13 cellular contexts compared by ENCODE assay signal in the genomic region with DNA sequence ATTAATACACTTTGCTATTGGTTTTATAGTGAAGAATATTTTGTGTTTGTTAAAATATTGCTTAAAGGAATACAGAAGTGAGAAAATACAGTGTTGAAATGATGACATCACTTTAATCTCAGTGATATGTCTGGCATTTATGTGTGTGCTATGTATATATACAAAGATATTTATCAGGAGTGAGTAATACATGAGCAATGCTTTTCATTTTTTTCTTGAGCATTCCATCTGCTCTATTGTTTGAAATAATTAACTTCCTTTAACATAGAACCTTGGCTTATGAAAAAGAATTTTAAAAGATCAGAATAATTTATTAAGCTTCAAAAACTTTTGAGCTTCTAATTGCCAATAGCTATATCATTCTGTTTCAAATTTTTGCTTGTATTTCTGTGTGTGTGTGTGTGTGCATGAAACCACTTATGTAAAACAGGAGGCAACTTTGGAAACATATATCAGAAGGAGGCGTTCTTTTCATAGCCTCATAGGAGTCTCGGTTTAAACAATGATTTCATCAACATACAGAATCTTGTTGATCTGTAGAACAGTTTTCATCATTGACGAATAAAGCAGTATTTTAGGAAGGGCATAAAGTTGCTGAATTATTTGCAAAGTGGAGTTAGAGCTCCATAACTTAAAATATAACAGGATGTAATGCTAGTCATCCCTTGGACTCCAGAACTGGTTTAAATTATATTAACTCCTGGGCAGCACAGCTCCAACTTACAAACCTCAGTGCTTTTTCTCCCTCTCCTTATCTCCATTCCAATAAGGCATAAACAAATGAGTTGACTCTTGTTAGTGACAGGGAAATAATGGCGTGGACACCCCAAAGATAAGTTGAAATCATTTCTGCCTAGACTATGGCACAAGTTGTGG.
DNase-seq lines count a peak whose midpoint lies in the region; ATAC-seq and TF ChIP-seq lines count a peak whose summit lies in the region.
"Had no signal": no experiment of that assay in that cellular context is flagged by ENCODE, and none has a peak within 500 bp of the region (broad histone marks: within the 10 kb centered on the region; RNA-seq: fewer than 3 reads in every experiment).

No MANE protein-coding gene starts in this region.

- POLR2A ChIA-PET in Panc1 (lab: Charles Lee) = no interaction called here

- H3K4me3 ChIP-seq in Panc1 (ENCODE audit: low read depth in 2 of 2, low read length in 2 of 2) = no peak overlapping the region
- no peak overlapping the region for H3K4me3 ChIP-seq in epithelial cell of esophagus (ENCODE audit: low read length)
- H3K4me3 ChIP-seq: gastroesophageal sphincter, tibial artery had no signal

- H3K36me3 ChIP-seq in Panc1 (ENCODE audit: control insufficient read depth, insufficient read depth, low read length) = no peaks in the 10 kb centered on the region
- H3K36me3 ChIP-seq: gastroesophageal sphincter, tibial artery had no signal

- ATAC-seq in Panc1 (peak; percentile 84; the same call in 1 of the 2 replicates), HG02678 (IDR thresholded peaks at IDR 0.05; ENCODE audit: unreplicated experiment) (no peak), GM18861 (IDR thresholded peaks at IDR 0.05; ENCODE audit: unreplicated experiment) (no peak)
- ATAC-seq: gastroesophageal sphincter had no signal

- peak; percentile 15 for DNase-seq in GM04503 (ENCODE audit: low read depth)
- no peak for DNase-seq in Panc1 (ENCODE audit: low read depth, low spot score)
- peak; percentile 72 for DNase-seq in epithelial cell of esophagus (ENCODE audit: low read depth)
- DNase-seq in renal cortical epithelial cell (ENCODE audit: low read depth) = peak; percentile 45
- no peak for DNase-seq in iPS-NIHi11 (ENCODE audit: low spot score)
- DNase-seq: activated CD4-positive, alpha-beta T cell treated with anti-CD3 and anti-CD28 coated beads, Interleukin-2, amount 50 U/mL, for 48 hours; H7; NCI-H2081; stimulated activated CD4-positive, alpha-beta T cell treated with anti-CD3 and anti-CD28 coated beads, Interleukin-12 subunit alpha, Interleukin-12 subunit beta, amount 100 ng/mL, for 4 hours; tibial artery had no signal

- CTCF ChIA-PET in Panc1 (lab: Charles Lee) = no interaction called here

- no peaks in the 10 kb centered on the region; the same call in 1 of the 2 replicates for H3K9me3 ChIP-seq in Panc1 (ENCODE audit: control insufficient read depth, insufficient read depth, low read depth, low read length)
- H3K9me3 ChIP-seq: gastroesophageal sphincter, tibial artery had no signal

- no peak overlapping the region for H3K27ac ChIP-seq in Panc1 (ENCODE audit: low read length)
- H3K27ac ChIP-seq: gastroesophageal sphincter, tibial artery had no signal

- TF ChIP-seq CTCF in Panc1 (IDR thresholded peaks at IDR 0.05) = no peak
- no peak for TF ChIP-seq CTCF in epithelial cell of esophagus (IDR thresholded peaks at IDR 0.05; ENCODE audit: insufficient read depth, low read depth, low read length, missing control alignments)

- no peaks in the 10 kb centered on the region; the same call in 1 of the 2 replicates for H3K4me1 ChIP-seq in Panc1 (ENCODE audit: control insufficient read depth, insufficient read depth, low read length)
- H3K4me1 ChIP-seq: gastroesophageal sphincter, tibial artery had no signal

- H3K27me3 ChIP-seq in Panc1 (ENCODE audit: control insufficient read depth, insufficient read depth, low read length) = no peaks in the 10 kb centered on the region
- H3K27me3 ChIP-seq: gastroesophageal sphincter, tibial artery had no signal

- intact Hi-C loops in Panc1 (cut with micrococcal nuclease; ENCODE audit: unreplicated experiment) = no loop called here

- BruUV-seq in Panc1 (replicated peaks; lab: Mats Ljungman, UMichigan) = no TSS peak

- in situ Hi-C loops in Panc1 (cut with HindIII; ENCODE audit: low pct_unique_long_range_greater_than_20kb, low sequenced_read_pairs) = no loop called here

Comparison
In these comparisons a context has a peak if more than half of its experiments do, and no peak if none do; other contexts are left out.
1. DNase-seq: peak in GM04503 (single experiment), epithelial cell of esophagus (single experiment) and renal cortical epithelial cell (single experiment); none in Panc1 (single experiment) and iPS-NIHi11 (single experiment).